Comparison of ENCODE assay signal across 8 cellular contexts in the genomic region with DNA sequence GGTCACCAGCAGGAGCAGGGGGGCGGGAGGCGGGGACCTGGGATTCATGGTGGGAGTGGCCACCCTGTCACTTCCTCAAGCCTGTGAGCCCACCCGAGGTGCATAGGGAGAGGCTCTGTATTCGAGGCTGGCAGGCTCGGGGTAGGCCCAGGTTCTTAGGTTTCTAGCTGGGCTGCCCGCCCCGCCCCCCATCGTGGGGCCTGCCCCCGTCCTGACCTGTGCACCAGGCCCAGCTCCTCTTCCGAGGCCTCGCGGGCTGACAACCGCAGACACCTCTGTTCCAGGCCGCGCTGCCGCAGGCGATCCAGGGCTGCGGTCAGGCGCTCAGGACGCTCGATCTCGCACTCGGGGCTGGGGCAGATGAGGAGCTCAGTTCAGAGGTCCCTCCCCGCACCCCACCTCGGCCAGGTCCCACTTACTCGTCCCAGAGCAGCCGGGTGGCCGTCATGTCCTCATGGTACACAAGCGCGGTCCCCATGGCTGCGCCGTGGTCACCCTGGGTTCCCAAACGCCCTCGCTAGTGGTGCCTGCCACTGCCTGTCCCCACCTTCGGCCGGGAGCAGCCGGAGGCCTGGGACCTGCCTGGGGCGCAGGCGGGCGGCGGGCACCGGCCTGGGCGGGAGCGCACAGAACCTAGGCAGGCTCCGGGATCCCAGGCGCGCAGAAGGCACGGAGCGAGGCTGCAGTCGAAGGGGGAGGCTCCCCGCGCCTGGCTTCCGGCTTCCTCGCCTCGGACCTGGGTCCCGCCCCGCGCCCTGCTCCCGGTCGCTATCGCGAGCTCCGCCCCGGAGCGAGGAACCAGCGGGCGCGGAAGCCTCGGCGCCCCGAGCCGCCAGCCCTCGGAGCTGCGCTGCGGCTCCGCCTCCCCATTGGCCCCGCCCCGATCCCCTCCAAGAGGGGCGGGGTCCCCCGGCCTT. TPM values are rescaled to one million over a fixed set of nuclear protein-coding genes. Genes with fewer than 3 reads are reported as not detected.
A peak's percentile ranks its signal among the peaks of the same experiment; 100 is the strongest.
DNase-seq lines count a peak whose midpoint lies in the region; ATAC-seq and TF ChIP-seq lines count a peak whose summit lies in the region.

A gene with protein sequence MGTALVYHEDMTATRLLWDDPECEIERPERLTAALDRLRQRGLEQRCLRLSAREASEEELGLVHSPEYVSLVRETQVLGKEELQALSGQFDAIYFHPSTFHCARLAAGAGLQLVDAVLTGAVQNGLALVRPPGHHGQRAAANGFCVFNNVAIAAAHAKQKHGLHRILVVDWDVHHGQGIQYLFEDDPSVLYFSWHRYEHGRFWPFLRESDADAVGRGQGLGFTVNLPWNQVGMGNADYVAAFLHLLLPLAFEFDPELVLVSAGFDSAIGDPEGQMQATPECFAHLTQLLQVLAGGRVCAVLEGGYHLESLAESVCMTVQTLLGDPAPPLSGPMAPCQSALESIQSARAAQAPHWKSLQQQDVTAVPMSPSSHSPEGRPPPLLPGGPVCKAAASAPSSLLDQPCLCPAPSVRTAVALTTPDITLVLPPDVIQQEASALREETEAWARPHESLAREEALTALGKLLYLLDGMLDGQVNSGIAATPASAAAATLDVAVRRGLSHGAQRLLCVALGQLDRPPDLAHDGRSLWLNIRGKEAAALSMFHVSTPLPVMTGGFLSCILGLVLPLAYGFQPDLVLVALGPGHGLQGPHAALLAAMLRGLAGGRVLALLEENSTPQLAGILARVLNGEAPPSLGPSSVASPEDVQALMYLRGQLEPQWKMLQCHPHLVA (minus strand): TSS at position 711 of the 917 bp plus-strand sequence. CDS start 233 bp downstream, at position 478.

- peak within 1 kb of the TSS; percentile 62 for H3K27ac Mint-ChIP-seq in osteocyte (ENCODE audit: unreplicated experiment)

- TF ChIP-seq POLR2A in gastroesophageal sphincter (IDR thresholded peaks at IDR 0.05) (peak in 1 of 2 donors; percentile 43), tibial nerve (IDR thresholded peaks at IDR 0.05) (no peak)

- TF ChIP-seq CTCF in AG09309 (IDR thresholded peaks at IDR 0.05; ENCODE audit: control insufficient read depth, insufficient read depth, low read depth, low read length, missing control alignments) (no peak), gastroesophageal sphincter (IDR thresholded peaks at IDR 0.05) (no peak), osteocyte (IDR thresholded peaks at IDR 0.05) (no peak), tibial nerve (IDR thresholded peaks at IDR 0.05) (no peak)

- H3K36me3 ChIP-seq in gastroesophageal sphincter (peaks cover 0 to 32% of the 10 kb centered on the region in 2 donors), tibial nerve (peaks cover 0 to 23% (median 0%) of the 10 kb centered on the region in 3 donors)

- H3K4me3 ChIP-seq in AG09309 (ENCODE audit: control insufficient read depth, low read depth, low read length) = peak within 1 kb of the TSS; percentile 75
- H3K4me3 ChIP-seq in gastroesophageal sphincter = peak within 1 kb of the TSS; percentile 25 to 74
- peak within 1 kb of the TSS; percentile 45 to 75 (median 66) for H3K4me3 ChIP-seq in tibial nerve

- H3K27me3 ChIP-seq in gastroesophageal sphincter (no peaks in the 10 kb centered on the region), tibial nerve (no peaks in the 10 kb centered on the region)

- H3K4me1 Mint-ChIP-seq in osteocyte (ENCODE audit: unreplicated experiment) = peaks cover 10% of the 10 kb centered on the region

- DNase-seq in AG09309 (ENCODE audit: low read depth) (no peak), HK-2 (ENCODE audit: unreplicated experiment) (peak; percentile 78), SHP77 treated with DMSO at 0.1 percent for 48 hours (lab: John Stamatoyannopoulos, UW) (peak; percentile 46), osteocyte (ENCODE audit: extremely low spot score, unreplicated experiment) (peak; percentile 92), tibial nerve (ENCODE audit: low spot score in 2 of 2) (peak in 1 of 2 donors; percentile 45)
- DNase-seq in activated gamma-delta T cell treated with anti-CD3 and anti-CD28 coated beads, Interleukin-2, amount 50 U/mL, for 16 hours (ENCODE audit: low read depth) = peak; percentile 55

- no peaks in the 10 kb centered on the region for H3K9me3 Mint-ChIP-seq in osteocyte (ENCODE audit: unreplicated experiment)

- TF ChIP-seq EP300 in gastroesophageal sphincter (IDR thresholded peaks at IDR 0.05) = no peak
- no peak for TF ChIP-seq EP300 in tibial nerve (IDR thresholded peaks at IDR 0.05)

- no peaks in the 10 kb centered on the region for H3K27me3 Mint-ChIP-seq in osteocyte (ENCODE audit: unreplicated experiment)

- H3K9me3 ChIP-seq in gastroesophageal sphincter = no peaks in the 10 kb centered on the region
- H3K9me3 ChIP-seq in tibial nerve = no peaks in the 10 kb centered on the region

- H3K27ac ChIP-seq in gastroesophageal sphincter (peak within 1 kb of the TSS in 3 of 4 donors; percentile 82 to 83 (median 82)), tibial nerve (peak within 1 kb of the TSS; percentile 7 to 82 (median 78))

- peak; percentile 59 for ATAC-seq in GM19023 (IDR thresholded peaks at IDR 0.05; ENCODE audit: unreplicated experiment)
- peak; percentile 75 for ATAC-seq in gastroesophageal sphincter

- no peaks in the 10 kb centered on the region for H3K36me3 Mint-ChIP-seq in osteocyte (ENCODE audit: unreplicated experiment)

- peak within 1 kb of the TSS; percentile 76 for H3K4me3 Mint-ChIP-seq in osteocyte (ENCODE audit: unreplicated experiment)

- 6% methylated on average over 3 of the region's 80 CpGs; no CpG with 5 or more reads in 1 of the 2 donors for WGBS in gastroesophageal sphincter (ENCODE audit: low coverage in 1 of 2), 2 donors
- WGBS in tibial nerve, 2 donors = 2 to 5% methylated on average over 3 to 41 of the region's 80 CpGs

- H3K4me1 ChIP-seq in gastroesophageal sphincter (peaks cover 0 to 64% (median 27%) of the 10 kb centered on the region in 3 donors), tibial nerve (peaks cover 0 to 57% (median 24%) of the 10 kb centered on the region in 4 donors)

RNA-seq across cellular contexts. Expression of the gene that starts here (rescaled TPM):
- total RNA-seq in gastroesophageal sphincter (10 to 100 TPM in 3 of 4 donors, 1 to 10 TPM in 1; 9.4 to 24.7 (median 12.5) TPM), osteocyte (37.7 and 38.3 TPM in 2 replicates), tibial nerve (100 to 1,000 TPM in 1 of 4 donors, 10 to 100 TPM in 3; 41.2 to 105 (median 55.4) TPM)
